Comparison of ENCODE assay signal across 28 cellular contexts in the genomic region with DNA sequence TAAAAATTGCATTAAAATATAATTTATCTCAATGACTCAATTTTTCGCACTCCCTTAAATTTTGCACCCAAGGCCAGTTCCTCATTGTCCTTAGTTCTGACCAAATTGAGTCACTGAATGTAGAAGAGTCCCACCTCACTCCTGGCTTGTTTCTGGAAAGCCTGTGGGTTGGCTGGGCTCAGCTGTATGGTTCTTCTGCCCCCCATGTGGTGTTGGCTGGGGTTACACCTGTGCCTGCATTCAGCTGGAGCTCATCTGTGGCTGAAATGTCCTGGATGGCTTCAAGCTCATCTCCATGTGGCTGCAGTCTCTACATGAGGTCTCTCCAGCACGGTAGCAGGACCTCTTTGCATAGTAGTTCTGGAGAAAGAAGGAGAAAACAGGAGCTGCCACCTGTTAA. TPM values are rescaled to one million over a fixed set of nuclear protein-coding genes. Genes with fewer than 3 reads are reported as not detected.
"Had no signal": no experiment of that assay in that cellular context is flagged by ENCODE, and none has a peak within 500 bp of the region (broad histone marks: within the 10 kb centered on the region; RNA-seq: fewer than 3 reads in every experiment).

No MANE protein-coding gene starts in this region.

- H3K79me2 ChIP-seq: hepatocyte had no signal

- H3K4me2 ChIP-seq: hepatocyte had no signal

- H3K27me3 ChIP-seq: heart left ventricle, hepatocyte, pancreas, thyroid gland had no signal

- H3K9me3 ChIP-seq: pancreas, thyroid gland had no signal

- H3K36me3 ChIP-seq: gastroesophageal sphincter, heart left ventricle, pancreas, stomach, thyroid gland had no signal

- ATAC-seq: effector memory CD8-positive, alpha-beta T cell; foreskin keratinocyte; gastroesophageal sphincter; heart left ventricle; left lobe of liver; natural killer cell; pancreas; sciatic nerve; stimulated activated effector memory CD8-positive, alpha-beta T cell treated with anti-CD3 and anti-CD28 coated beads, Interleukin-12 subunit alpha, Interleukin-12 subunit beta, amount 100 ng/mL, for 72 hours had no signal

- H3K36me3 Mint-ChIP-seq: natural killer cell; stimulated activated effector memory CD8-positive, alpha-beta T cell treated with anti-CD3 and anti-CD28 coated beads, Interleukin-12 subunit alpha, Interleukin-12 subunit beta, amount 100 ng/mL, for 72 hours had no signal

- H3K4me3 ChIP-seq: gastroesophageal sphincter, heart left ventricle, hepatocyte, lung, pancreas, stomach, thyroid gland had no signal

- H3K4me1 Mint-ChIP-seq: memory B cell; natural killer cell; stimulated activated effector memory CD8-positive, alpha-beta T cell treated with anti-CD3 and anti-CD28 coated beads, Interleukin-12 subunit alpha, Interleukin-12 subunit beta, amount 100 ng/mL, for 72 hours had no signal

- H3K4me1 ChIP-seq: foreskin keratinocyte, gastroesophageal sphincter, heart left ventricle, pancreas, stomach, thyroid gland had no signal

- H3K9me3 Mint-ChIP-seq: effector memory CD8-positive, alpha-beta T cell; natural killer cell had no signal

- H2AFZ ChIP-seq: hepatocyte had no signal

- H3K27ac Mint-ChIP-seq: effector memory CD8-positive, alpha-beta T cell; memory B cell; natural killer cell; stimulated activated effector memory CD8-positive, alpha-beta T cell treated with anti-CD3 and anti-CD28 coated beads, Interleukin-12 subunit alpha, Interleukin-12 subunit beta, amount 100 ng/mL, for 72 hours had no signal

- H3K27ac ChIP-seq: foreskin keratinocyte, gastroesophageal sphincter, heart left ventricle, hepatocyte, pancreas, stomach, thyroid gland had no signal

- H3K4me3 Mint-ChIP-seq: effector memory CD8-positive, alpha-beta T cell; memory B cell; natural killer cell; stimulated activated effector memory CD8-positive, alpha-beta T cell treated with anti-CD3 and anti-CD28 coated beads, Interleukin-12 subunit alpha, Interleukin-12 subunit beta, amount 100 ng/mL, for 72 hours had no signal

- DNase-seq: cortex of kidney; effector memory CD8-positive, alpha-beta T cell; foreskin keratinocyte; heart left ventricle; kidney; natural killer cell; pancreas; stimulated activated CD4-positive, alpha-beta T cell treated with anti-CD3 and anti-CD28 coated beads, Interleukin-2, amount 100 ng/mL, for 24 hours; stimulated activated CD4-positive, alpha-beta T cell treated with anti-CD3 and anti-CD28 coated beads, Interleukin-4, amount 100 ng/mL, for 24 hours; stimulated activated naive CD4-positive, alpha-beta T cell treated with Interleukin-2 at 50 U/mL for 16 hours; stomach; thyroid gland; trophoblast cell had no signal

RNA-seq across cellular contexts. Expression of gene IRGC, which starts 7.2 kb away (rescaled TPM):
- total RNA-seq: dermis microvascular lymphatic vessel endothelial cell, foreskin keratinocyte, gastroesophageal sphincter, heart left ventricle, hepatocyte, kidney, left lobe of liver, liver, lung, mononuclear cell, natural killer cell, omental fat pad, pancreas, progenitor cell of endocrine pancreas, sciatic nerve, stomach, subcutaneous adipose tissue, temporal lobe, urinary bladder had no signal
